8 cellular contexts compared by ENCODE assay signal in the genomic region with DNA sequence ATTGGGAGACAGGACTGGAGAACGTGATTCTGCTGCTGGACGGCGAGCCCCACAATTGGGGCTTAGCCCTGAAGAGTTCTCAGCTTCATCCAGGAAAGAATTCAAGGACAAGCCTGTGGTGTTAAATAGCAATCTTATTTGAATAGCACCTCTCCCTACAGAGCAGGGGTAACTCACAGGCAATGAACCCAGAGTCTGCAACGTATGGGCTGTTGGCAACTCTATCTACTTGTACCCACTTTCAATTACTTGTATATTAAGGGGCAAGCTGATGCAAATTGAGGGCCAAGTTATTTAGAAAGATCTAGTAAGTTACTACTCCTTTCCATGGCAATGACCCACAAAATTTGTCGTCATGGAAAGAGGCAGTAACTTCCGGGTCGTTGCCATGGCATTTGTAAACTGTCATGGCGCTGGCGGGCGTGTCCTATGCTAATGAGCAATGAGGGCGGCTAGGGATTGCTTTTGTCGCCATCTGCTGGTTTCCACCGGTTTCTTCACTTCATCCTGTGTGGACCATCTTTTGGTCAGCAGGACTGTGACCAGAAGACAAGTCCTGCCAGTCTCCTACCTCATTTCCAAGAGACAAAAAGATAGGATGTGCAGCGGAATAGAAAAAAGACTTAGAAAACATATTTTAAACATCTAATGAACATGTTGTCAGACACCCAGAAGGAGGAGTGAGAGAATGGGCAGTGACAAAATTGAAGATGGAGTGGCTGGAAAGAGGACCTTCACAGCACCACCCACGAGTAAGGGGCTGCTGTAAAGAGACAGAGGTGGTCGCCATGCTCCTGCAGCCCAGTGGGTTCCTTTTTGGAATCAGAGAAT. TPM values are rescaled to one million over a fixed set of nuclear protein-coding genes. Genes with fewer than 3 reads are reported as not detected.
A peak's percentile ranks its signal among the peaks of the same experiment; 100 is the strongest.
DNase-seq lines count a peak whose midpoint lies in the region; ATAC-seq and TF ChIP-seq lines count a peak whose summit lies in the region.

No MANE protein-coding gene starts in this region.

- H3K27me3 ChIP-seq in mammary epithelial cell (ENCODE audit: insufficient read depth, low read length), result no peaks in the 10 kb centered on the region

- no peaks in the 10 kb centered on the region for H4K20me1 ChIP-seq in mammary epithelial cell (ENCODE audit: insufficient read depth, low read length)

- H3K4me3 ChIP-seq in AG04449 (ENCODE audit: low read depth, low read length) (no peak overlapping the region), WI38 (ENCODE audit: low read depth, low read length) (no peak overlapping the region), mammary epithelial cell (replicated peaks in 1 of 3; ENCODE audit: insufficient read depth in 1 of 3, low read depth in 2 of 3, low read length in 3 of 3) (no peak overlapping the region)

- peak; percentile 61 for DNase-seq in AG04449 (ENCODE audit: low read depth, low spot score)
- DNase-seq in NCI-H2227 treated with DMSO at 0.1 percent for 48 hours (lab: John Stamatoyannopoulos, UW), result peak; percentile 83
- peak; percentile 85 for DNase-seq in mammary epithelial cell
- DNase-seq in iris pigment epithelial cell (ENCODE audit: low read depth), result peak; percentile 94
- DNase-seq in stimulated activated CD4-positive, alpha-beta T cell treated with anti-CD3 and anti-CD28 coated beads, Interleukin-12 subunit alpha, Interleukin-12 subunit beta, amount 100 ng/mL, for 4 hours, result peak; percentile 84

- peak overlapping the region; percentile 85 for H3K27ac ChIP-seq in mammary epithelial cell (ENCODE audit: insufficient read depth, low read depth, low read length)

- POLR2A ChIA-PET in AG04449 (lab: Yijun Ruan, JAX), result no interaction called here

- no peak overlapping the region for H3K9ac ChIP-seq in mammary epithelial cell (ENCODE audit: insufficient read depth, low read length)

- WGBS in mammary epithelial cell (ENCODE audit: low coverage, missing lambda C conversion rate), result 26% methylated on average over 16 of the region's 16 CpGs

- dilution Hi-C loops in mammary epithelial cell (cut with HindIII; ENCODE audit: low sequenced_read_pairs), result no loop called here

- H2AFZ ChIP-seq in mammary epithelial cell (ENCODE audit: low read depth, low read length), result peak overlapping the region; percentile 82

- peak; percentile 84 for ATAC-seq in GM18909 (IDR thresholded peaks at IDR 0.05; ENCODE audit: poor library complexity, unreplicated experiment)
- peak; percentile 91 for ATAC-seq in HG03175 (IDR thresholded peaks at IDR 0.05; ENCODE audit: unreplicated experiment)

- no peaks in the 10 kb centered on the region for H3K79me2 ChIP-seq in mammary epithelial cell (ENCODE audit: insufficient read depth, low read length)

- H3K36me3 ChIP-seq in mammary epithelial cell (ENCODE audit: insufficient read depth, low read length), result no peaks in the 10 kb centered on the region

- H3K4me1 ChIP-seq in mammary epithelial cell (ENCODE audit: insufficient read depth, low read length), result no peaks in the 10 kb centered on the region

- BruUV-seq in mammary epithelial cell (replicated peaks; lab: Mats Ljungman, UMichigan), result no TSS peak

- CTCF ChIA-PET in AG04449 (lab: Yijun Ruan, JAX), result interaction anchor here (0.7 to 14.5 kb wide), 16 partner anchors 9 to 178 kb away, joined by 3 to 366 read pairs (median 5); a partner anchor contains a TSS
- CTCF ChIA-PET in mammary epithelial cell (lab: Charles Lee; ENCODE audit: low non-redundant PET), result no interaction called here

- in situ Hi-C loops in mammary epithelial cell (cut with MboI; ENCODE audit: low sequenced_read_pairs in 2 of 2), result no loop called here

- intact Hi-C loops in mammary epithelial cell (cut with micrococcal nuclease), result loop anchor here (1.0 kb wide), 4 partner anchors 46 to 270 kb away; a partner anchor contains a TSS

- TF ChIP-seq CTCF in AG04449 (IDR thresholded peaks at IDR 0.05; ENCODE audit: insufficient read depth, low read length, missing control alignments), result peak; percentile 69
- TF ChIP-seq CTCF in WI38 (IDR thresholded peaks at IDR 0.05; ENCODE audit: low read depth, low read length), result peak; percentile 77
- peak; percentile 91 to 92 for TF ChIP-seq CTCF in mammary epithelial cell (conservative IDR thresholded peaks at IDR 0.05 in 1 of 2, IDR thresholded peaks at IDR 0.05 in 1 of 2; ENCODE audit: extremely low read depth in 1 of 2, insufficient read depth in 1 of 2, low read depth in 1 of 2, low read length in 2 of 2)

- H3K4me2 ChIP-seq in mammary epithelial cell (ENCODE audit: insufficient read depth, low read depth, low read length), result peak overlapping the region; percentile 9

- H3K9me3 ChIP-seq in mammary epithelial cell (replicated peaks; ENCODE audit: insufficient read depth, low read length), result no peaks in the 10 kb centered on the region

RNA-seq across cellular contexts. Expression of a gene that starts 45.8 kb away (rescaled TPM):
- 10 to 100 TPM; 15.4 to 21.0 TPM for total RNA-seq in mammary epithelial cell
- polyA plus RNA-seq in mammary epithelial cell, result 20.1 TPM
- 10.6 TPM for polyA minus RNA-seq in mammary epithelial cell

RNA-seq across cellular contexts. Expression of a gene that starts 49.2 kb away (rescaled TPM):
- 10 to 100 TPM; 19.7 to 21.5 TPM for total RNA-seq in mammary epithelial cell
- 14.5 TPM for polyA plus RNA-seq in mammary epithelial cell
- polyA minus RNA-seq in mammary epithelial cell, result 12.1 TPM

RNA-seq across cellular contexts. Expression of a gene that starts 49.2 kb away (rescaled TPM):
- total RNA-seq in mammary epithelial cell, result 10 to 100 TPM; 23.4 to 40.3 TPM
- 10.9 TPM for polyA plus RNA-seq in mammary epithelial cell
- polyA minus RNA-seq in mammary epithelial cell, result 9.0 TPM
